Comparison of ENCODE assay signal across 29 cellular contexts in the genomic region with DNA sequence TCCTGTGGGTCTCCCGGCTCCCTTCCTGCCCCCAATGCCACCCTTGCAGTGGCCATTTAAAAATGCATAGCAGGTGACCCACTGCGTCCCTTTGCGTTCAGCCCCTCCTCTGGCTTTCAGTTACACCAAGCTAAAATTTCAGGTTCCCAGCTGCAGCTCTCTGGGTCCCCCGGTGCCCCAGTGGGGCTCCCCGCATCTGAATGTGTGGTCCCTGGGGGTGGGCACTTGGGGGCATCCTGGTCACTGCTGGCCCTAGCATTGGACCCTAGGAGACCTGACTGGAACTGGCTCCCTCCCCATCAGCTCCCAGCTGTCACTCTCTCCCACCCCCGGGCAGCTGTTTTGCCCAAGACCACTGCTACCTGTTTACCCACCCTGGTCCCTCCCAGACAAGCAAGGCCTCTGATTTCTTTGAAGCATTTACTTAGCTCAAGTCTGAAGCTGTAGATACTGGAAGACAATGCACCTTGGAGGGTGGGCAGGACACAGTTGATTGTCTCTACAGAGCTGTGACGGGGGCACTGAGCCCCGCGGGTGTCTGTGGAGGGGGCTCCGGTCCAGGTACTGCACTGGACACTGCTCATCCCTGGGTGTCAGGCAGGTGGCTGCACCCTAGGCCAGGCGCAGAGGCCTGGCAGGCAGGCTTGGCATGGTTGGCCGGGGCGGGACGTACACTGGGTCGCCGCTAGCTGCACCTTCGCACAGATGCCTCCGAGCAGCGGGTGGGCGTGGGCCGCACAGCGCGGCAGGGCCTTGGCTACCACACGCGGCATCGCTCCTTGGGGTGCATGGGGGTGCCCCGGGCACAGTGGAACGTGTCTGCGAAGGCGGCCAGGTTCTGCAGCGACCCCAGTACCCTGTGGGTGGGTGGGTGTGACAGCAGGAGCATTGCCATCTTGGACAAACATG. TPM values are rescaled to one million over a fixed set of nuclear protein-coding genes. Genes with fewer than 3 reads are reported as not detected.
DNase-seq lines count a peak whose midpoint lies in the region; ATAC-seq and TF ChIP-seq lines count a peak whose summit lies in the region.
"Had no signal": no experiment of that assay in that cellular context is flagged by ENCODE, and none has a peak within 500 bp of the region (broad histone marks: within the 10 kb centered on the region; RNA-seq: fewer than 3 reads in every experiment).

No MANE protein-coding gene starts in this region.

- H3K4me1 ChIP-seq in CD4-positive, CD25-positive, alpha-beta regulatory T cell (ENCODE audit: control insufficient read depth, insufficient read depth, low read length, poor library complexity, severe bottlenecking), result peaks cover 20% of the 10 kb centered on the region
- peaks cover 4 to 5% of the 10 kb centered on the region in 2 donors for H3K4me1 ChIP-seq in neuronal stem cell (ENCODE audit: control insufficient read depth in 2 of 2, insufficient read depth in 1 of 2, low read depth in 1 of 2, low read length in 2 of 2)
- H3K4me1 ChIP-seq: A549, BE2C had no signal

- no peak overlapping the region for H3K27ac Mint-ChIP-seq in activated T-cell treated with anti-CD3 and anti-CD28 coated beads, Interleukin-2, amount 50 U/mL, for 72 hours
- H3K27ac Mint-ChIP-seq in CD4-positive, CD25-positive, alpha-beta regulatory T cell, result peak overlapping the region in 2 of 3 donors; percentile 31 to 32
- H3K27ac Mint-ChIP-seq in chondrocyte (ENCODE audit: unreplicated experiment), result no peak overlapping the region
- H3K27ac Mint-ChIP-seq: memory B cell had no signal

- H3K27me3 ChIP-seq in CD4-positive, CD25-positive, alpha-beta regulatory T cell (ENCODE audit: control insufficient read depth, insufficient read depth, low read length), result no peaks in the 10 kb centered on the region
- H3K27me3 ChIP-seq in neuronal stem cell (ENCODE audit: control insufficient read depth in 3 of 3, insufficient read depth in 3 of 3, low read depth in 1 of 3, low read length in 3 of 3), result peaks cover 0 to 5% (median 0%) of the 10 kb centered on the region in 3 experiments
- H3K27me3 ChIP-seq: BE2C had no signal

- no peak overlapping the region for H3K14ac ChIP-seq in neuronal stem cell (ENCODE audit: low read length)

- H3K9me3 Mint-ChIP-seq in activated T-cell treated with anti-CD3 and anti-CD28 coated beads, Interleukin-2, amount 50 U/mL, for 72 hours, result no peaks in the 10 kb centered on the region
- H3K9me3 Mint-ChIP-seq in CD4-positive, CD25-positive, alpha-beta regulatory T cell, result no peaks in the 10 kb centered on the region
- no peaks in the 10 kb centered on the region for H3K9me3 Mint-ChIP-seq in chondrocyte (ENCODE audit: low read depth)
- H3K9me3 Mint-ChIP-seq: memory B cell had no signal

- no peak overlapping the region for H2BK120ac ChIP-seq in neuronal stem cell (ENCODE audit: low read depth, low read length)

- H3K4ac ChIP-seq in neuronal stem cell (ENCODE audit: low read length), result no peak overlapping the region

- no peak overlapping the region for H2AFZ ChIP-seq in neuronal stem cell (ENCODE audit: low read length)
- H2AFZ ChIP-seq: PC-9 had no signal

- H3K79me1 ChIP-seq in neuronal stem cell (ENCODE audit: low read depth, low read length), result peaks cover 12% of the 10 kb centered on the region

- H3K9ac ChIP-seq in neuronal stem cell (ENCODE audit: low read depth, low read length, poor library complexity), result no peak overlapping the region

- H3K23ac ChIP-seq in neuronal stem cell (ENCODE audit: low read depth, low read length, poor library complexity), result no peak overlapping the region

- no peaks in the 10 kb centered on the region for H3K27me3 Mint-ChIP-seq in activated T-cell treated with anti-CD3 and anti-CD28 coated beads, Interleukin-2, amount 50 U/mL, for 72 hours (ENCODE audit: low read depth)
- no peaks in the 10 kb centered on the region for H3K27me3 Mint-ChIP-seq in CD4-positive, CD25-positive, alpha-beta regulatory T cell
- no peaks in the 10 kb centered on the region for H3K27me3 Mint-ChIP-seq in chondrocyte (ENCODE audit: low read depth)

- no peak overlapping the region for H3K27ac ChIP-seq in CD4-positive, CD25-positive, alpha-beta regulatory T cell (ENCODE audit: insufficient read depth, low read length, poor library complexity, severe bottlenecking)
- H3K27ac ChIP-seq in neuronal stem cell (replicated peaks; ENCODE audit: low read length), result no peak overlapping the region
- H3K27ac ChIP-seq: A549, epithelial cell of prostate, PC-9, tibial artery had no signal

- H4K91ac ChIP-seq in neuronal stem cell (ENCODE audit: low read depth, low read length, poor library complexity), result no peak overlapping the region

- no peak overlapping the region for H2BK15ac ChIP-seq in neuronal stem cell (ENCODE audit: low read length)

- no peak for TF ChIP-seq CTCF in chondrocyte (IDR thresholded peaks at IDR 0.05)

- DNase-seq in activated T-cell treated with anti-CD3 and anti-CD28 coated beads, Interleukin-2, amount 50 U/mL, for 1 hour, result peak; percentile 16
- no peak for DNase-seq in activated T-cell treated with anti-CD3 and anti-CD28 coated beads, Interleukin-2, amount 50 U/mL, for 72 hours
- no peak for DNase-seq in CD4-positive, CD25-positive, alpha-beta regulatory T cell
- peak; percentile 92 for DNase-seq in chondrocyte (ENCODE audit: low spot score)
- DNase-seq in neuronal stem cell (ENCODE audit: low spot score), result no peak
- no peak for DNase-seq in NCI-H345 treated with DMSO at 0.1 percent for 48 hours (lab: John Stamatoyannopoulos, UW; ENCODE audit: unreplicated experiment)
- no peak for DNase-seq in DMS 273 treated with DMSO at 0.1 percent for 48 hours (lab: John Stamatoyannopoulos, UW)
- DNase-seq: activated CD4-positive, alpha-beta T cell treated with anti-CD3 and anti-CD28 coated beads, Interleukin-2, amount 50 U/mL, for 48 hours; activated CD4-positive, CD25-positive, alpha-beta regulatory T cell; activated gamma-delta T cell treated with Interleukin-2 at 50 U/mL for 16 hours; amniotic stem cell; BE2C; COR-L47; DMS79 treated with DMSO at 0.1 percent for 48 hours; effector CD8-positive, alpha-beta T cell; GF-D8; NCI-H1092 treated with DMSO at 0.1 percent for 48 hours; NCI-H2029; NCI-H526 treated with DMSO at 0.1 percent for 48 hours; nucleus accumbens; PC-9; SIG-M5 had no signal

- no peaks in the 10 kb centered on the region for H3K9me3 ChIP-seq in CD4-positive, CD25-positive, alpha-beta regulatory T cell (ENCODE audit: control insufficient read depth in 2 of 2, low read length in 2 of 2)
- H3K9me3 ChIP-seq in neuronal stem cell (replicated peaks in 1 of 2; ENCODE audit: control insufficient read depth in 2 of 2, insufficient read depth in 1 of 2, low read depth in 1 of 2, low read length in 2 of 2), result peaks cover 0 to 14% of the 10 kb centered on the region in 2 donors
- H3K9me3 ChIP-seq: A549, BE2C, tibial artery had no signal

- no peak overlapping the region for H3K4me2 ChIP-seq in neuronal stem cell (ENCODE audit: insufficient read depth, low read length, poor library complexity, severe bottlenecking)
- H3K4me2 ChIP-seq: A549, PC-9 had no signal

- peaks cover 0 to 2% of the 10 kb centered on the region in 2 donors for H3K36me3 Mint-ChIP-seq in activated T-cell treated with anti-CD3 and anti-CD28 coated beads, Interleukin-2, amount 50 U/mL, for 72 hours (ENCODE audit: insufficient read depth in 2 of 2)
- no peaks in the 10 kb centered on the region for H3K36me3 Mint-ChIP-seq in CD4-positive, CD25-positive, alpha-beta regulatory T cell
- no peaks in the 10 kb centered on the region for H3K36me3 Mint-ChIP-seq in chondrocyte (ENCODE audit: low read depth)
- H3K36me3 Mint-ChIP-seq: memory B cell had no signal

- H3K4me1 Mint-ChIP-seq in activated T-cell treated with anti-CD3 and anti-CD28 coated beads, Interleukin-2, amount 50 U/mL, for 72 hours (ENCODE audit: low read depth), result no peaks in the 10 kb centered on the region
- H3K4me1 Mint-ChIP-seq in CD4-positive, CD25-positive, alpha-beta regulatory T cell, result peaks cover 0 to 18% (median 3%) of the 10 kb centered on the region in 4 donors
- peaks cover 15% of the 10 kb centered on the region for H3K4me1 Mint-ChIP-seq in chondrocyte (ENCODE audit: low read depth)

- no peak overlapping the region for H3K18ac ChIP-seq in neuronal stem cell (ENCODE audit: low read length)

- no peak overlapping the region for H2BK12ac ChIP-seq in neuronal stem cell (ENCODE audit: low read length)

- no peak overlapping the region for H3K4me3 Mint-ChIP-seq in activated T-cell treated with anti-CD3 and anti-CD28 coated beads, Interleukin-2, amount 50 U/mL, for 72 hours
- H3K4me3 Mint-ChIP-seq in CD4-positive, CD25-positive, alpha-beta regulatory T cell, result peak overlapping the region in 3 of 4 donors; percentile 35 to 84 (median 83)
- H3K4me3 Mint-ChIP-seq in chondrocyte (ENCODE audit: unreplicated experiment), result no peak overlapping the region

- H4K8ac ChIP-seq in neuronal stem cell (ENCODE audit: low read depth, low read length), result no peak overlapping the region

- no peak overlapping the region for H3K4me3 ChIP-seq in CD4-positive, CD25-positive, alpha-beta regulatory T cell (ENCODE audit: low read depth, low read length)
- no peak overlapping the region for H3K4me3 ChIP-seq in neuronal stem cell (ENCODE audit: low read length in 2 of 2)
- H3K4me3 ChIP-seq: A549, PC-9, tibial artery had no signal

- WGBS in neuronal stem cell (ENCODE audit: extremely low coverage in 2 of 2, insufficient read length in 2 of 2, insufficient replicate concordance in 1 of 2), 2 donors, result no CpG with 5 or more reads among the region's 31 CpGs

- H3K36me3 ChIP-seq in CD4-positive, CD25-positive, alpha-beta regulatory T cell (ENCODE audit: control insufficient read depth, insufficient read depth, low read length), result peaks cover 4% of the 10 kb centered on the region
- H3K36me3 ChIP-seq in neuronal stem cell (replicated peaks in 1 of 2; ENCODE audit: control insufficient read depth in 2 of 2, insufficient read depth in 2 of 2, low read length in 2 of 2), result peaks cover 7 to 9% of the 10 kb centered on the region in 2 donors
- H3K36me3 ChIP-seq: BE2C had no signal

- H2BK5ac ChIP-seq in neuronal stem cell (ENCODE audit: low read length), result peak overlapping the region; percentile 53

- ATAC-seq in activated T-cell treated with anti-CD3 and anti-CD28 coated beads, Interleukin-2, amount 50 U/mL, for 72 hours (replicated peaks in 1 of 2), result no peak
- no peak for ATAC-seq in CD4-positive, CD25-positive, alpha-beta regulatory T cell (ENCODE audit: low read depth in 2 of 2)
- ATAC-seq in HG03175 (IDR thresholded peaks at IDR 0.05; ENCODE audit: unreplicated experiment), result no peak
- ATAC-seq: A549 had no signal

- no peak overlapping the region for H2AK5ac ChIP-seq in neuronal stem cell (ENCODE audit: low read depth, low read length)

RNA-seq across cellular contexts. Expression of gene PRXL2B, which starts 3.9 kb away (rescaled TPM):
- 10 to 100 TPM; 34.8 to 39.2 TPM for total RNA-seq in activated T-cell treated with anti-CD3 and anti-CD28 coated beads, Interleukin-2, amount 50 U/mL, for 72 hours
- total RNA-seq in CD4-positive, CD25-positive, alpha-beta regulatory T cell, result 24.5 TPM
- 10 to 100 TPM; 24.7 to 31.1 (median 27.2) TPM for polyA plus RNA-seq in CD4-positive, CD25-positive, alpha-beta regulatory T cell
- total RNA-seq in chondrocyte, result 20.4 to 25.6 TPM (median 22.4 TPM) in 3 replicates
- polyA plus RNA-seq in neuronal stem cell (2013, experiment 1 of 2), result 35.1 TPM
- 35.3 TPM for polyA plus RNA-seq in neuronal stem cell (2013, experiment 2 of 2)

RNA-seq across cellular contexts. Expression of gene TNFRSF14, which starts 34.3 kb away (rescaled TPM):
- total RNA-seq in activated T-cell treated with anti-CD3 and anti-CD28 coated beads, Interleukin-2, amount 50 U/mL, for 72 hours, result 100 to 1,000 TPM; 141 to 175 TPM
- total RNA-seq in CD4-positive, CD25-positive, alpha-beta regulatory T cell, result 235 TPM
- 10 to 100 TPM; 57.3 to 75.8 (median 73.8) TPM for polyA plus RNA-seq in CD4-positive, CD25-positive, alpha-beta regulatory T cell
- total RNA-seq in chondrocyte, result 0.95 to 2.5 TPM (median 1.1 TPM) in 3 replicates
- polyA plus RNA-seq in neuronal stem cell (2013, experiment 1 of 2), result 1.1 TPM
- 1.3 TPM for polyA plus RNA-seq in neuronal stem cell (2013, experiment 2 of 2)

RNA-seq across cellular contexts. Expression of gene MMEL1, which starts 42.3 kb away (rescaled TPM):
- total RNA-seq in activated T-cell treated with anti-CD3 and anti-CD28 coated beads, Interleukin-2, amount 50 U/mL, for 72 hours, result 1 to 10 TPM; 1.5 to 1.9 TPM
- 0.79 TPM for total RNA-seq in CD4-positive, CD25-positive, alpha-beta regulatory T cell
- 10 to 100 TPM; 11.7 to 18.1 (median 15.4) TPM for polyA plus RNA-seq in CD4-positive, CD25-positive, alpha-beta regulatory T cell
- 0.62 to 0.92 TPM in 2 of 3 replicates, not detected in the other for total RNA-seq in chondrocyte
- polyA plus RNA-seq in neuronal stem cell (2013, experiment 1 of 2), result 1.1 TPM
- 1.4 TPM for polyA plus RNA-seq in neuronal stem cell (2013, experiment 2 of 2)
- total RNA-seq: kidney epithelial cell, M059J had no signal
- polyA plus RNA-seq: A549 had no signal

Comparison
In these comparisons a context has a peak if more than half of its experiments do, and no peak if none do; other contexts are left out.
1. DNase-seq: peak in activated T-cell treated with anti-CD3 and anti-CD28 coated beads, Interleukin-2, amount 50 U/mL, for 1 hour (single experiment) and chondrocyte (single experiment); none in activated T-cell treated with anti-CD3 and anti-CD28 coated beads, Interleukin-2, amount 50 U/mL, for 72 hours (0 of 2), CD4-positive, CD25-positive, alpha-beta regulatory T cell (0 of 3), neuronal stem cell (single experiment), NCI-H345 treated with DMSO at 0.1 percent for 48 hours (single experiment) and DMS 273 treated with DMSO at 0.1 percent for 48 hours (single experiment).
2. H3K27ac Mint-ChIP-seq: peak in CD4-positive, CD25-positive, alpha-beta regulatory T cell (2 of 3); none in activated T-cell treated with anti-CD3 and anti-CD28 coated beads, Interleukin-2, amount 50 U/mL, for 72 hours (single experiment) and chondrocyte (single experiment).
3. H3K4me3 Mint-ChIP-seq: peak in CD4-positive, CD25-positive, alpha-beta regulatory T cell (3 of 4); none in activated T-cell treated with anti-CD3 and anti-CD28 coated beads, Interleukin-2, amount 50 U/mL, for 72 hours (0 of 2) and chondrocyte (single experiment).
4. RNA of gene TNFRSF14, which starts 34.3 kb away (total RNA-seq): 235 TPM in CD4-positive, CD25-positive, alpha-beta regulatory T cell (single experiment) and 141 to 175 TPM in activated T-cell treated with anti-CD3 and anti-CD28 coated beads, Interleukin-2, amount 50 U/mL, for 72 hours; 0.95 to 2.5 TPM in chondrocyte; every median in the first group is over 10 times any median in the second.